17 cellular contexts compared by ENCODE assay signal in genomic region chr7:137488038-137488437, GRCh38.
DNase-seq lines count a peak whose midpoint lies in the region; ATAC-seq and TF ChIP-seq lines count a peak whose summit lies in the region.
"Had no signal": no experiment of that assay in that cellular context is flagged by ENCODE, and none has a peak within 500 bp of the region (broad histone marks: within the 10 kb centered on the region; RNA-seq: fewer than 3 reads in every experiment).

No MANE protein-coding gene starts in this region.

- DNase-seq in HCEC 1CT (peak; percentile 6), astrocyte of the spinal cord (ENCODE audit: low read depth, low spot score) (peak; percentile 29), fibroblast of villous mesenchyme (ENCODE audit: low read depth) (peak; percentile 18), omental fat pad (ENCODE audit: low spot score) (no peak), COLO668 (lab: John Stamatoyannopoulos, UW; ENCODE audit: unreplicated experiment) (no peak), nephron progenitor cell (no peak)
- DNase-seq: ACHN; activated CD4-positive, alpha-beta T cell treated with anti-CD3 and anti-CD28 coated beads for 48 hours; activated CD8-positive, alpha-beta memory T cell treated with anti-CD3 and anti-CD28 coated beads, Interleukin-2, amount 50 U/mL, for 4 hours; activated gamma-delta T cell; NCI-H2029 treated with DMSO at 0.1 percent for 48 hours; nucleus accumbens; sigmoid colon had no signal

- no peak overlapping the region for H3K27ac ChIP-seq in 22Rv1
- H3K27ac ChIP-seq: ascending aorta, esophagus muscularis mucosa, sigmoid colon had no signal

- no peak overlapping the region for H3K4me3 ChIP-seq in astrocyte of the spinal cord (ENCODE audit: low read depth, low read length)
- H3K4me3 ChIP-seq in fibroblast of villous mesenchyme (ENCODE audit: low read depth, low read length), result no peak overlapping the region
- H3K4me3 ChIP-seq: ascending aorta, esophagus muscularis mucosa, sigmoid colon had no signal

- peaks cover 2% of the 10 kb centered on the region for H3K27me3 Mint-ChIP-seq in nephron progenitor cell (ENCODE audit: low read depth, poor library complexity)

- no peak overlapping the region for H3K27ac Mint-ChIP-seq in nephron progenitor cell

- no peaks in the 10 kb centered on the region for H3K36me3 Mint-ChIP-seq in nephron progenitor cell (ENCODE audit: low read depth)

- H3K4me3 Mint-ChIP-seq in nephron progenitor cell, result no peak overlapping the region

- no peaks in the 10 kb centered on the region for H3K4me1 Mint-ChIP-seq in nephron progenitor cell

- TF ChIP-seq CTCF in 22Rv1 (IDR thresholded peaks at IDR 0.05) (peak; percentile 20; the same call in 1 of the 2 replicates), astrocyte of the spinal cord (IDR thresholded peaks at IDR 0.05; ENCODE audit: low read depth, low read length) (peak; percentile 36), fibroblast of villous mesenchyme (IDR thresholded peaks at IDR 0.05; ENCODE audit: insufficient read depth, low read depth, low read length) (peak; percentile 25), omental fat pad (IDR thresholded peaks at IDR 0.05) (no peak), nephron progenitor cell (IDR thresholded peaks at IDR 0.05) (no peak)

- in situ Hi-C loops in astrocyte of the spinal cord (cut with HindIII; ENCODE audit: low sequenced_read_pairs), result no loop called here

- no peak for ATAC-seq in HG03457 (IDR thresholded peaks at IDR 0.05; ENCODE audit: unreplicated experiment)
- ATAC-seq in omental fat pad (ENCODE audit: low FRiP score), result no peak

- H3K9me3 Mint-ChIP-seq in nephron progenitor cell, result no peaks in the 10 kb centered on the region

Comparison
In these comparisons a context has a peak if more than half of its experiments do, and no peak if none do; other contexts are left out.
1. CTCF ChIP-seq: peak in 22Rv1 (single experiment), astrocyte of the spinal cord (single experiment) and fibroblast of villous mesenchyme (single experiment); none in omental fat pad (0 of 3) and nephron progenitor cell (single experiment).
2. DNase-seq: peak in HCEC 1CT (single experiment), astrocyte of the spinal cord (single experiment) and fibroblast of villous mesenchyme (single experiment); none in omental fat pad (single experiment), COLO668 (single experiment) and nephron progenitor cell (single experiment).